Comparison of ENCODE assay signal across 7 cellular contexts in the genomic region with DNA sequence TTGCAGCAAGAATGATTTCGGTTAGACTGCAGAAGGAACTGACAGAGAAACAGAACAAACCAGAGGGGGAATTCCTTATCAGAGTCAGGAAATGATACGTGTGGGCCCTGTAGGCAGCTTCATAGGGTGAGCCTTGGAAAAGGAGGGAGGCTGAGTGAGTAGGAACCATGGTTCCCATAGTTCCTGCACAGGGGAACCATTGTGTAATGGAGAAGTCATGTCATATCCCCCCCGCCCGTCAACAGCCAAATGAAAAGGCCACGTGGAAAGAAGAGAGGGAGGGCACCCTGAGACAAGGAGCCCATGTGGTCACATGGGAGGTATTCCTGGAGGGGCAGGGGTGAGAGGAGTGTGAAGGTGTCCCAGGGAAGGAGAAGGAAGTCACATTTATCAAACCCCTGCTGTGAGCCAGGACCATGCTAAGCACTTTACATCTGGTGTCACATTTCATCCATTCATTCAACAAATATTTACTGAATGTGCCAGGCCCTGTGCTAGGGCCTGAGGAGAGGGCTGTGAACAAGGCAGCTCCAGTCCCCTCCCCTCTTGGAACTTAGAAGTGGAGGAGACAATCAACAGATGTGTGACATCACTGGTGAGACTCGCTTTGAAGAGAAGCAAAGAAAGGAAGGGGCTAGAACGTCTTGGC. TPM values are rescaled to one million over a fixed set of nuclear protein-coding genes. Genes with fewer than 3 reads are reported as not detected.
DNase-seq lines count a peak whose midpoint lies in the region; ATAC-seq and TF ChIP-seq lines count a peak whose summit lies in the region.

No MANE protein-coding gene starts in this region.

- peak overlapping the region; percentile 60 for H3K27ac ChIP-seq in GM23248
- H3K27ac ChIP-seq in sigmoid colon, result peak overlapping the region in 3 of 4 donors; percentile 12 to 50 (median 50)
- peak overlapping the region in 2 of 4 donors; percentile 7 to 28 for H3K27ac ChIP-seq in transverse colon

- H2AFZ ChIP-seq in GM23248, result peak overlapping the region; percentile 84

- DNase-seq in GM23248 (peak; percentile 69), NCI-H69 (lab: John Stamatoyannopoulos, UW) (peak; percentile 63), fibroblast of gingiva (ENCODE audit: low read depth) (peak; percentile 49), sigmoid colon (no peak), transverse colon (no peak), NK-92 (lab: John Stamatoyannopoulos, UW; ENCODE audit: unreplicated experiment) (no peak)

- WGBS in GM23248 (ENCODE audit: low coverage in 1 of 2, low lambda C conversion rate in 2 of 2, missing lambda C conversion rate in 2 of 2), 2 experiments, result 12% methylated on average over 7 of the region's 7 CpGs
- 62 to 64% methylated on average over 7 of the region's 7 CpGs for WGBS in sigmoid colon, 2 donors
- WGBS in transverse colon (ENCODE audit: low coverage in 1 of 2), 2 donors, result 41 to 52% methylated on average over 5 to 7 of the region's 7 CpGs

- no peaks in the 10 kb centered on the region for H3K79me2 ChIP-seq in GM23248 (ENCODE audit: insufficient read depth)

- no peaks in the 10 kb centered on the region for H3K9me3 ChIP-seq in GM23248 (ENCODE audit: low read depth)
- no peaks in the 10 kb centered on the region for H3K9me3 ChIP-seq in sigmoid colon
- no peaks in the 10 kb centered on the region for H3K9me3 ChIP-seq in transverse colon

- H3F3A ChIP-seq in GM23248 (ENCODE audit: insufficient read depth), result peaks cover 15% of the 10 kb centered on the region

- in situ Hi-C loops in GM23248 (cut with MboI), result no loop called here
- in situ Hi-C loops in transverse colon (cut with MboI; ENCODE audit: low pct_ligation_motif_present in 1 of 4, low pct_unique_long_range_greater_than_20kb in 1 of 4, low sequenced_read_pairs in 3 of 4), result no loop called here

- no peaks in the 10 kb centered on the region for H4K20me1 ChIP-seq in GM23248 (ENCODE audit: insufficient read depth)

- H3K36me3 ChIP-seq in GM23248 (ENCODE audit: low read depth) (no peaks in the 10 kb centered on the region), sigmoid colon (no peaks in the 10 kb centered on the region), transverse colon (no peaks in the 10 kb centered on the region)

- intact Hi-C loops in sigmoid colon (cut with DNase I) (no loop called here), transverse colon (cut with DNase I; ENCODE audit: low total_unique reads) (no loop called here)

- no peak for TF ChIP-seq CTCF in sigmoid colon (IDR thresholded peaks at IDR 0.05)
- no peak for TF ChIP-seq CTCF in transverse colon (IDR thresholded peaks at IDR 0.05)

- no peaks in the 10 kb centered on the region for H3K9me2 ChIP-seq in GM23248 (ENCODE audit: insufficient read depth)

- TF ChIP-seq EP300 in sigmoid colon (IDR thresholded peaks at IDR 0.05) (no peak), transverse colon (IDR thresholded peaks at IDR 0.05; ENCODE audit: low read depth) (no peak)

- H3K4me1 ChIP-seq in GM23248 (ENCODE audit: insufficient read depth), result peaks cover 23% of the 10 kb centered on the region
- peaks cover 0 to 29% (median 21%) of the 10 kb centered on the region in 4 donors for H3K4me1 ChIP-seq in sigmoid colon
- peaks cover 0 to 12% (median 3%) of the 10 kb centered on the region in 4 donors for H3K4me1 ChIP-seq in transverse colon

- H3K27me3 ChIP-seq in GM23248 (replicated peaks; ENCODE audit: insufficient read depth) (no peaks in the 10 kb centered on the region), sigmoid colon (no peaks in the 10 kb centered on the region), transverse colon (no peaks in the 10 kb centered on the region)

- H3K4me3 ChIP-seq in GM23248 (no peak overlapping the region), sigmoid colon (no peak overlapping the region), transverse colon (no peak overlapping the region)

- peak overlapping the region; percentile 13 for H3K4me2 ChIP-seq in GM23248 (ENCODE audit: unreplicated experiment)

- TF ChIP-seq POLR2A in sigmoid colon (IDR thresholded peaks at IDR 0.05), result no peak
- no peak for TF ChIP-seq POLR2A in transverse colon (IDR thresholded peaks at IDR 0.05)

- ATAC-seq in HG03378 (IDR thresholded peaks at IDR 0.05; ENCODE audit: unreplicated experiment), result no peak

- peak overlapping the region; percentile 22 for H3K9ac ChIP-seq in GM23248

RNA-seq across cellular contexts. Expression of a gene that starts 15.7 kb away (rescaled TPM):
- total RNA-seq in GM23248 (2014; rRNA removed; shearing (Covaris generic)), result not detected in 2 replicates
- polyA plus RNA-seq in GM23248 (2016; fragmentation: Nextera tagmentation; extraction: Ambion mirVana) (not detected in 2 replicates), sigmoid colon (10 to 100 TPM in 1 of 3 donors, 1 to 10 TPM in 2; 3.0 to 14.4 (median 5.1) TPM)
- total RNA-seq in sigmoid colon (10 to 100 TPM in 1 of 4 donors, 1 to 10 TPM in 3; 6.6 to 11.4 (median 8.0) TPM), transverse colon (1 to 10 TPM; 2.2 to 8.8 (median 5.8) TPM)

RNA-seq across cellular contexts. Expression of a gene that starts 21.3 kb away (rescaled TPM):
- total RNA-seq in GM23248 (2014; rRNA removed; shearing (Covaris generic)), result 31.9 and 32.1 TPM in 2 replicates
- polyA plus RNA-seq in GM23248 (2016; fragmentation: Nextera tagmentation; extraction: Ambion mirVana) (50.2 and 53.5 TPM in 2 replicates), sigmoid colon (100 to 1,000 TPM in 1 of 3 donors, 10 to 100 TPM in 1, 1 to 10 TPM in 1; 9.0 to 245 (median 16.0) TPM)
- total RNA-seq in sigmoid colon (100 to 1,000 TPM in 2 of 4 donors, 10 to 100 TPM in 2; 33.6 to 118 (median 82.0) TPM), transverse colon (10 to 100 TPM in 2 of 4 donors, 1 to 10 TPM in 2; 1.2 to 28.1 (median 14.2) TPM)

RNA-seq across cellular contexts. Expression of a gene that starts 46.7 kb away (rescaled TPM):
- 5.3 and 5.8 TPM in 2 replicates for total RNA-seq in GM23248 (2014; rRNA removed; shearing (Covaris generic))
- polyA plus RNA-seq in GM23248 (2016; fragmentation: Nextera tagmentation; extraction: Ambion mirVana) (3.9 and 4.5 TPM in 2 replicates), sigmoid colon (10 to 100 TPM in 1 of 3 donors, 1 to 10 TPM in 2; 1.8 to 17.4 (median 2.1) TPM)
- total RNA-seq in sigmoid colon (10 to 100 TPM; 10.9 to 34.1 (median 14.3) TPM), transverse colon (10 to 100 TPM; 11.7 to 34.4 (median 21.3) TPM)

Comparison
In these comparisons a context has a peak if more than half of its experiments do, and no peak if none do; other contexts are left out.
1. DNase-seq: peak in GM23248 (single experiment), NCI-H69 (single experiment) and fibroblast of gingiva (single experiment); none in sigmoid colon (single experiment), transverse colon (single experiment) and NK-92 (single experiment).